8 cellular contexts compared by ENCODE assay signal in genomic region chr13:44142911-44143665, GRCh38.
A peak's percentile ranks its signal among the peaks of the same experiment; 100 is the strongest.
DNase-seq lines count a peak whose midpoint lies in the region; ATAC-seq, FAIRE-seq and TF ChIP-seq lines count a peak whose summit lies in the region.

No MANE protein-coding gene starts in this region.

- H3K4me1 ChIP-seq in keratinocyte (ENCODE audit: control insufficient read depth, extremely low read depth, insufficient read depth, low read length) (peaks cover 25% of the 10 kb centered on the region), thoracic aorta (ENCODE audit: control insufficient read depth in 1 of 2, low read depth in 2 of 2) (peaks cover 0 to 8% of the 10 kb centered on the region in 2 donors)

- H3K9me3 ChIP-seq in keratinocyte (ENCODE audit: control insufficient read depth, low read depth, low read length), result no peaks in the 10 kb centered on the region
- H3K9me3 ChIP-seq in thoracic aorta, result no peaks in the 10 kb centered on the region

- intact Hi-C loops in activated CD4-positive, alpha-beta memory T cell treated with anti-CD3 and anti-CD28 coated beads for 36 hours (cut with micrococcal nuclease), result loop anchor here (1.0 to 5.0 kb wide), 4 partner anchors 48 to 774 kb away; partner anchors contain the start of gene TSC22D1

- H3K27ac ChIP-seq in keratinocyte (ENCODE audit: control insufficient read depth, insufficient read depth, low read length), result peak overlapping the region; percentile 98
- no peak overlapping the region for H3K27ac ChIP-seq in thoracic aorta

- TF ChIP-seq CTCF in keratinocyte (optimal IDR thresholded peaks at IDR 0.05 in 1 of 3, IDR thresholded peaks at IDR 0.05 in 1 of 3, conservative IDR thresholded peaks at IDR 0.05 in 1 of 3; ENCODE audit: extremely low read depth in 1 of 3, insufficient read depth in 2 of 3, low read length in 3 of 3) (no peak), thoracic aorta (IDR thresholded peaks at IDR 0.05) (no peak)

- H3K79me2 ChIP-seq in keratinocyte (ENCODE audit: control insufficient read depth, insufficient read depth, low read length), result no peaks in the 10 kb centered on the region

- peaks cover 19% of the 10 kb centered on the region for H3K4me1 Mint-ChIP-seq in activated CD4-positive, alpha-beta memory T cell treated with anti-CD3 and anti-CD28 coated beads, Interleukin-2, amount 10 ng/mL, durations not matched to agents 7 days and 5 days
- peaks cover 12% of the 10 kb centered on the region for H3K4me1 Mint-ChIP-seq in activated CD4-positive, alpha-beta memory T cell treated with anti-CD3 and anti-CD28 coated beads for 36 hours (ENCODE audit: low read depth)
- peaks cover 4% of the 10 kb centered on the region for H3K4me1 Mint-ChIP-seq in activated T-helper 17 cell treated with anti-CD3 and anti-CD28 coated beads, Interleukin-2, amount 50 U/mL, for 72 hours

- H3K4me2 ChIP-seq in keratinocyte (ENCODE audit: control insufficient read depth, extremely low read depth, insufficient read depth, low read depth, low read length), result peak overlapping the region; percentile 96

- no peaks in the 10 kb centered on the region for H3K9me3 Mint-ChIP-seq in activated CD4-positive, alpha-beta memory T cell treated with anti-CD3 and anti-CD28 coated beads, Interleukin-2, amount 10 ng/mL, durations not matched to agents 7 days and 5 days
- H3K9me3 Mint-ChIP-seq in activated CD4-positive, alpha-beta memory T cell treated with anti-CD3 and anti-CD28 coated beads for 36 hours, result no peaks in the 10 kb centered on the region
- H3K9me3 Mint-ChIP-seq in activated T-helper 17 cell treated with anti-CD3 and anti-CD28 coated beads, Interleukin-2, amount 50 U/mL, for 72 hours, result no peaks in the 10 kb centered on the region

- DNase-seq in activated CD4-positive, alpha-beta memory T cell treated with anti-CD3 and anti-CD28 coated beads, Interleukin-2, amount 10 ng/mL, durations not matched to agents 7 days and 5 days, result no peak
- no peak for DNase-seq in activated CD4-positive, alpha-beta memory T cell treated with anti-CD3 and anti-CD28 coated beads for 36 hours
- DNase-seq in keratinocyte (ENCODE audit: low read depth, low spot score) (peak; percentile 85), thoracic aorta (ENCODE audit: low spot score) (no peak)
- DNase-seq in central memory CD4-positive, alpha-beta T cell, result no peak
- no peak for DNase-seq in activated T-cell treated with anti-CD3 and anti-CD28 coated beads, Interleukin-2, amount 50 U/mL, for 48 hours

- peak overlapping the region; percentile 41 to 63 (median 61) for H3K4me3 ChIP-seq in keratinocyte (ENCODE audit: control insufficient read depth in 2 of 3, extremely low read depth in 1 of 3, insufficient read depth in 2 of 3, low read depth in 1 of 3, low read length in 3 of 3)
- H3K4me3 ChIP-seq in thoracic aorta, result peak overlapping the region; percentile 76

- POLR2A ChIA-PET in activated CD4-positive, alpha-beta memory T cell treated with anti-CD3 and anti-CD28 coated beads, Interleukin-2, amount 10 ng/mL, durations not matched to agents 7 days and 5 days (lab: Charles Lee), result no interaction called here
- POLR2A ChIA-PET in activated CD4-positive, alpha-beta memory T cell treated with anti-CD3 and anti-CD28 coated beads for 36 hours (lab: Charles Lee), result no interaction called here

- peak overlapping the region; percentile 92 for H3K9ac ChIP-seq in keratinocyte (ENCODE audit: control insufficient read depth, extremely low read depth, insufficient read depth, low read length)

- no peaks in the 10 kb centered on the region for H4K20me1 ChIP-seq in keratinocyte (ENCODE audit: control insufficient read depth, extremely low read depth, insufficient read depth, low read length)

- H3K27ac Mint-ChIP-seq in activated CD4-positive, alpha-beta memory T cell treated with anti-CD3 and anti-CD28 coated beads, Interleukin-2, amount 10 ng/mL, durations not matched to agents 7 days and 5 days, result no peak overlapping the region
- no peak overlapping the region for H3K27ac Mint-ChIP-seq in activated CD4-positive, alpha-beta memory T cell treated with anti-CD3 and anti-CD28 coated beads for 36 hours
- peak overlapping the region; percentile 95 for H3K27ac Mint-ChIP-seq in activated T-helper 17 cell treated with anti-CD3 and anti-CD28 coated beads, Interleukin-2, amount 50 U/mL, for 72 hours

- dilution Hi-C loops in keratinocyte (cut with MboI; ENCODE audit: extremely low pct_ligation_motif_present, low sequenced_read_pairs), result no loop called here

- H2AFZ ChIP-seq in keratinocyte (ENCODE audit: control insufficient read depth, low read length), result no peak overlapping the region

- peak; percentile 95 for FAIRE-seq in keratinocyte (lab: Jason Lieb, UNC)

- H3K27me3 Mint-ChIP-seq in activated CD4-positive, alpha-beta memory T cell treated with anti-CD3 and anti-CD28 coated beads, Interleukin-2, amount 10 ng/mL, durations not matched to agents 7 days and 5 days, result peaks cover 25% of the 10 kb centered on the region
- peaks cover 2% of the 10 kb centered on the region for H3K27me3 Mint-ChIP-seq in activated CD4-positive, alpha-beta memory T cell treated with anti-CD3 and anti-CD28 coated beads for 36 hours
- peaks cover 8% of the 10 kb centered on the region for H3K27me3 Mint-ChIP-seq in activated T-helper 17 cell treated with anti-CD3 and anti-CD28 coated beads, Interleukin-2, amount 50 U/mL, for 72 hours

- H3K36me3 ChIP-seq in keratinocyte (ENCODE audit: control insufficient read depth in 2 of 2, extremely low read depth in 1 of 2, insufficient read depth in 2 of 2, low read length in 2 of 2) (no peaks in the 10 kb centered on the region), thoracic aorta (no peaks in the 10 kb centered on the region)

- no peak for ATAC-seq in activated T-helper 17 cell treated with anti-CD3 and anti-CD28 coated beads, Interleukin-2, amount 50 U/mL, for 72 hours (replicated peaks)
- ATAC-seq in thoracic aorta (ENCODE audit: insufficient number of reproducible peaks, low FRiP score, low read depth) (no peak), HG03135 (IDR thresholded peaks at IDR 0.05; ENCODE audit: unreplicated experiment) (no peak)

- no peaks in the 10 kb centered on the region for H3K9me1 ChIP-seq in keratinocyte (ENCODE audit: control insufficient read depth, extremely low read depth, insufficient read depth, low read length)

- no peaks in the 10 kb centered on the region for H3K27me3 ChIP-seq in keratinocyte (ENCODE audit: control insufficient read depth, extremely low read depth, insufficient read depth, low read length)
- H3K27me3 ChIP-seq in thoracic aorta (replicated peaks; ENCODE audit: insufficient read depth), result no peaks in the 10 kb centered on the region

- no peaks in the 10 kb centered on the region for H3K36me3 Mint-ChIP-seq in activated CD4-positive, alpha-beta memory T cell treated with anti-CD3 and anti-CD28 coated beads, Interleukin-2, amount 10 ng/mL, durations not matched to agents 7 days and 5 days (ENCODE audit: low read depth)
- no peaks in the 10 kb centered on the region for H3K36me3 Mint-ChIP-seq in activated CD4-positive, alpha-beta memory T cell treated with anti-CD3 and anti-CD28 coated beads for 36 hours
- H3K36me3 Mint-ChIP-seq in activated T-helper 17 cell treated with anti-CD3 and anti-CD28 coated beads, Interleukin-2, amount 50 U/mL, for 72 hours (ENCODE audit: low read depth), result no peaks in the 10 kb centered on the region

- H3K4me3 Mint-ChIP-seq in activated CD4-positive, alpha-beta memory T cell treated with anti-CD3 and anti-CD28 coated beads, Interleukin-2, amount 10 ng/mL, durations not matched to agents 7 days and 5 days, result peak overlapping the region; percentile 82
- no peak overlapping the region for H3K4me3 Mint-ChIP-seq in activated CD4-positive, alpha-beta memory T cell treated with anti-CD3 and anti-CD28 coated beads for 36 hours
- peak overlapping the region; percentile 88 for H3K4me3 Mint-ChIP-seq in activated T-helper 17 cell treated with anti-CD3 and anti-CD28 coated beads, Interleukin-2, amount 50 U/mL, for 72 hours

- CTCF ChIA-PET in activated CD4-positive, alpha-beta memory T cell treated with anti-CD3 and anti-CD28 coated beads, Interleukin-2, amount 10 ng/mL, durations not matched to agents 7 days and 5 days (lab: Charles Lee), result no interaction called here
- CTCF ChIA-PET in activated CD4-positive, alpha-beta memory T cell treated with anti-CD3 and anti-CD28 coated beads for 36 hours (lab: Charles Lee), result no interaction called here
